1 cellular context compared by ENCODE assay signal in the genomic region with DNA sequence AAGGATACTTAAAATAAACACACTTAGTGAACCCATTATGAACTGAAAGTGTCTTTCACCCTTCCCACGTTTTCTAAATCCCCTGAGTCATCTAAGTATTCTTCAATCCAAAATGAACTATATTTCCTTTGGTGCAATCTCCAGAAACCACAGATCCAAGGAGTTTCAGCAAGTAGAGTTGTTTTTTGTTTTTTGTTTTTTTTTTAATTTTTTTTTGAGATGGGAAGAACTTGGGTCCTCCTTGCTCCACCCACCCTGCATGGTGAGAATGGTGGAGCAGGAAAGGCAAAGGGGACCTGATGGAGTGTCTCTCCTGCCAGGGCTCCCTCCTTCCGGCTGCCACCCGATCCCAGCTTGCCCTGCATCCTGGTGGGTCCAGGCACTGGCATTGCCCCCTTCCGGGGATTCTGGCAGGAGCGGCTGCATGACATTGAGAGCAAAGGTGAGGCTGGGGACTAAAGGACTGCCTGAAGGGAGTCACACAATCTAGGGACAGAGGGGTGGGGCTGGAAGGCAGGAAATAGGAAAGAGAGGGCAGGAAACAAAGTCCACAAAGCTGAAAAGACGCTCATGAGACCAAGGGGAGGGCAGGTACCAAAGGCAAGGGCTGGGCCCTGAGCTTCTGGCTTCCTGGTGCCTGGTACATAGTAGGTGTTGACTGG.
TF ChIP-seq lines count a peak whose summit lies in the region.

No MANE protein-coding gene starts in this region.

TF ChIP-seq in SK-N-SH, 30 proteins besides CTCF, POLR2A, EP300 and RAD21:
- TF ChIP-seq, protein P1, sequence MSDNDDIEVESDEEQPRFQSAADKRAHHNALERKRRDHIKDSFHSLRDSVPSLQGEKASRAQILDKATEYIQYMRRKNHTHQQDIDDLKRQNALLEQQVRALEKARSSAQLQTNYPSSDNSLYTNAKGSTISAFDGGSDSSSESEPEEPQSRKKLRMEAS (IDR thresholded peaks at IDR 0.05; ENCODE audit: low read depth), result no peak
- TF ChIP-seq GATA2 (CRISPR knock-in tag; IDR thresholded peaks at IDR 0.05), result no peak
- TF ChIP-seq RCOR1 (IDR thresholded peaks at IDR 0.05; ENCODE audit: low read length), result no peak
- TF ChIP-seq TCF12 (IDR thresholded peaks at IDR 0.05), result no peak
- TF ChIP-seq USF2 (IDR thresholded peaks at IDR 0.05; ENCODE audit: borderline replicate concordance, low read depth, low read length), result no peak
- TF ChIP-seq YY1 (IDR thresholded peaks at IDR 0.05; ENCODE audit: low read depth), result no peak
- TF ChIP-seq, protein P2, sequence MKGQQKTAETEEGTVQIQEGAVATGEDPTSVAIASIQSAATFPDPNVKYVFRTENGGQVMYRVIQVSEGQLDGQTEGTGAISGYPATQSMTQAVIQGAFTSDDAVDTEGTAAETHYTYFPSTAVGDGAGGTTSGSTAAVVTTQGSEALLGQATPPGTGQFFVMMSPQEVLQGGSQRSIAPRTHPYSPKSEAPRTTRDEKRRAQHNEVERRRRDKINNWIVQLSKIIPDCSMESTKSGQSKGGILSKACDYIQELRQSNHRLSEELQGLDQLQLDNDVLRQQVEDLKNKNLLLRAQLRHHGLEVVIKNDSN (IDR thresholded peaks at IDR 0.05; ENCODE audit: borderline replicate concordance, low read depth), result no peak
- no peak for TF ChIP-seq EZH2phosphoT487 (IDR thresholded peaks at IDR 0.05; ENCODE audit: borderline replicate concordance, low read depth)
- TF ChIP-seq TAF1 (IDR thresholded peaks at IDR 0.05; ENCODE audit: borderline replicate concordance, low read depth, low read length), result no peak
- TF ChIP-seq, protein P3, sequence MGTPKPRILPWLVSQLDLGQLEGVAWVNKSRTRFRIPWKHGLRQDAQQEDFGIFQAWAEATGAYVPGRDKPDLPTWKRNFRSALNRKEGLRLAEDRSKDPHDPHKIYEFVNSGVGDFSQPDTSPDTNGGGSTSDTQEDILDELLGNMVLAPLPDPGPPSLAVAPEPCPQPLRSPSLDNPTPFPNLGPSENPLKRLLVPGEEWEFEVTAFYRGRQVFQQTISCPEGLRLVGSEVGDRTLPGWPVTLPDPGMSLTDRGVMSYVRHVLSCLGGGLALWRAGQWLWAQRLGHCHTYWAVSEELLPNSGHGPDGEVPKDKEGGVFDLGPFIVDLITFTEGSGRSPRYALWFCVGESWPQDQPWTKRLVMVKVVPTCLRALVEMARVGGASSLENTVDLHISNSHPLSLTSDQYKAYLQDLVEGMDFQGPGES (IDR thresholded peaks at IDR 0.05; ENCODE audit: low read depth, low read length), result no peak
